Comparison of ENCODE assay signal across 8 cellular contexts in the genomic region with DNA sequence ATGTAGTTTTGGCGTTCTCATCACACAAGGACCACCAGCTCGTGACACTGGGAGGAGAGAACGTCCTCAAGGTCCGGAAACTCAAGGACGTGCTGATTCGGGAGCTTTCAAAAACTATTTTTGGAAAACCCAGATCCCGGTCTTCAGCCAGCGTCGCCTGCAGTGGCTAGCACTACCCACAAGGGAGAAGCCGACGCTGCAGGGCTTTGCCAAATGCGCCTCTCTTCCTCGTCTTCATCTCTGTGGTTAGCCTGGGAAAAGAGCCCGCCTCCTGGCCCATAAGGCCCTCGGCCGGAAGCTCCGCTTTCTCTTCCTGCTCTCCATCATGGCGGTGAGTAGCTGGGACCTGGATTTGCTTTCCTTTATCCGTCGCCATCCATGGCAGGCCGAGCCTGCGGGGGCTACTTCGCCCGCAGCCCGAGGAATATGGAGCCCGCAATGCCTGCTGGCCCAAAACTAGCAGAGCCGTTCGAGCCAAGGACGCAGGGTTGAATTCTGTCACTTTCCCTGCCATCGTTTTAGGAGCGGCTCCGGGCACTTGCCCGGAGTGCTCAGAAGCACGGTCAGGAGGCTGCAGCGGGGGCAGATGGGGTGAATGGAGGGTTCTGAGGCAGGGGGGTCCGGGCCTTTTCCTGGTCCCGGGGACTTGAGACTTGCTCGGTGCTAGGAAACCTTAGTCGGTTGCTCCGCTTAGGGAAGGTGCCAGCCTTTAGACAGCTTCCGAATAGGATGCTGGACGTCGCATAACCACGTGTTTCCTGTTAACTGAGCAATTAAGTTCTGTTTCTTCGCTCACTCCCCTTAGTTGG. TPM values are rescaled to one million over a fixed set of nuclear protein-coding genes. Genes with fewer than 3 reads are reported as not detected.
DNase-seq lines count a peak whose midpoint lies in the region; ATAC-seq and TF ChIP-seq lines count a peak whose summit lies in the region.

RPL11 (plus strand) TSS at position 308 of the 809 bp plus-strand sequence; CDS start at position 326, 18 bp downstream.

- no peak within 1 kb of the TSS for H3K23ac ChIP-seq in trophoblast cell (ENCODE audit: low read length)

- DNase-seq in GM12865 (ENCODE audit: low read depth) (peak; percentile 97), NCI-H1417 (lab: John Stamatoyannopoulos, UW) (peak; percentile 87 to 96 (median 95)), T follicular helper cell (ENCODE audit: low read depth) (peak; percentile 83), adipocyte (ENCODE audit: low read depth) (peak; percentile 98), cardiac muscle cell (ENCODE audit: low read depth in 1 of 2, low spot score in 1 of 2) (peak; percentile 97 to 98), trophoblast cell (peak; percentile 96 to 98), transverse colon (peak; percentile 93)

- intact Hi-C loops in transverse colon (cut with DNase I; ENCODE audit: low total_unique reads) = no loop called here

- in situ Hi-C loops in transverse colon (cut with MboI; ENCODE audit: low pct_ligation_motif_present in 1 of 4, low pct_unique_long_range_greater_than_20kb in 1 of 4, low sequenced_read_pairs in 3 of 4) = loop anchor here in 1 of 4 donors (10.0 kb wide), 1 partner anchor 53 kb away; the partner anchor contains the start of gene ELOA

- peak within 1 kb of the TSS; percentile 91 for H4K91ac ChIP-seq in trophoblast cell (ENCODE audit: low read depth, low read length)

- peak within 1 kb of the TSS; percentile 97 for H3K14ac ChIP-seq in trophoblast cell (ENCODE audit: low read length)

- H3K36me3 ChIP-seq in adipocyte (ENCODE audit: control insufficient read depth, insufficient read depth, low read length, severe bottlenecking) (peaks cover 43% of the 10 kb centered on the region), cardiac muscle cell (peaks cover 38% of the 10 kb centered on the region), trophoblast cell (ENCODE audit: control insufficient read depth in 1 of 2, insufficient read depth in 2 of 2, low read length in 2 of 2) (peaks cover 18 to 36% of the 10 kb centered on the region in 2 experiments), transverse colon (peaks cover 0 to 25% (median 8%) of the 10 kb centered on the region in 4 donors)

- ATAC-seq in HG02759 (IDR thresholded peaks at IDR 0.05; ENCODE audit: unreplicated experiment) = peak; percentile 93

- H3K79me1 ChIP-seq in trophoblast cell (ENCODE audit: low read length) = peaks cover 4% of the 10 kb centered on the region

- H3K27ac ChIP-seq in cardiac muscle cell (peak within 1 kb of the TSS; percentile 87), trophoblast cell (ENCODE audit: low read depth, low read length) (peak within 1 kb of the TSS; percentile 85), transverse colon (peak within 1 kb of the TSS; percentile 84 to 92 (median 88))

- H3K4ac ChIP-seq in trophoblast cell (ENCODE audit: low read depth, low read length) = peak within 1 kb of the TSS; percentile 94

- H2AFZ ChIP-seq in trophoblast cell (ENCODE audit: insufficient read depth, low read length, poor library complexity) = peak within 1 kb of the TSS; percentile 100

- H3K4me3 ChIP-seq in GM12865 (ENCODE audit: low read depth, low read length) = peak within 1 kb of the TSS; percentile 87
- peak within 1 kb of the TSS; percentile 87 for H3K4me3 ChIP-seq in adipocyte (ENCODE audit: low read length)
- peak within 1 kb of the TSS; percentile 91 for H3K4me3 ChIP-seq in cardiac muscle cell
- peak within 1 kb of the TSS; percentile 93 for H3K4me3 ChIP-seq in trophoblast cell (ENCODE audit: low read depth, low read length)
- H3K4me3 ChIP-seq in transverse colon = peak within 1 kb of the TSS; percentile 63 to 94 (median 80)

- H3K27me3 ChIP-seq in adipocyte (replicated peaks; ENCODE audit: control insufficient read depth, insufficient read depth, low read length) = no peaks in the 10 kb centered on the region
- no peaks in the 10 kb centered on the region for H3K27me3 ChIP-seq in cardiac muscle cell
- H3K27me3 ChIP-seq in trophoblast cell (ENCODE audit: insufficient read depth, low read length) = no peaks in the 10 kb centered on the region
- no peaks in the 10 kb centered on the region for H3K27me3 ChIP-seq in transverse colon

- H3K79me2 ChIP-seq in trophoblast cell (ENCODE audit: control insufficient read depth, insufficient read depth, low read length, poor library complexity) = peaks cover 15% of the 10 kb centered on the region

- H3K9me3 ChIP-seq in adipocyte (ENCODE audit: control insufficient read depth, low read length) (no peaks in the 10 kb centered on the region), cardiac muscle cell (ENCODE audit: low read depth) (no peaks in the 10 kb centered on the region), trophoblast cell (ENCODE audit: insufficient read depth, low read depth, low read length) (no peaks in the 10 kb centered on the region), transverse colon (no peaks in the 10 kb centered on the region)

- H2BK5ac ChIP-seq in trophoblast cell (ENCODE audit: low read depth, low read length, poor library complexity) = peak within 1 kb of the TSS; percentile 95

- H4K8ac ChIP-seq in trophoblast cell (ENCODE audit: low read depth, low read length) = peak within 1 kb of the TSS; percentile 99

- WGBS in trophoblast cell (ENCODE audit: extremely low coverage, insufficient coverage, insufficient read length) = no CpG with 5 or more reads among the region's 45 CpGs
- 1% methylated on average over 14 to 43 of the region's 45 CpGs for WGBS in transverse colon (ENCODE audit: low coverage in 1 of 2), 2 donors

- peak within 1 kb of the TSS; percentile 96 for H2AK5ac ChIP-seq in trophoblast cell (ENCODE audit: low read length)

- peaks cover 41% of the 10 kb centered on the region for H3K4me1 ChIP-seq in adipocyte (ENCODE audit: control insufficient read depth, insufficient read depth, low read length)
- peaks cover 19% of the 10 kb centered on the region for H3K4me1 ChIP-seq in cardiac muscle cell (ENCODE audit: low read depth)
- peaks cover 3 to 5% of the 10 kb centered on the region in 2 experiments for H3K4me1 ChIP-seq in trophoblast cell (ENCODE audit: control insufficient read depth in 1 of 2, insufficient read depth in 2 of 2, low read length in 2 of 2)
- H3K4me1 ChIP-seq in transverse colon = peaks cover 11 to 45% (median 27%) of the 10 kb centered on the region in 4 donors

- H3K18ac ChIP-seq in trophoblast cell (ENCODE audit: low read length) = peak within 1 kb of the TSS; percentile 97

- H3K9ac ChIP-seq in adipocyte (ENCODE audit: low read length) (peak within 1 kb of the TSS; percentile 93), trophoblast cell (ENCODE audit: low read length) (peak within 1 kb of the TSS; percentile 90)

- peak within 1 kb of the TSS; percentile 84 for H4K12ac ChIP-seq in trophoblast cell (ENCODE audit: low read depth, low read length)

- peak; percentile 93 for TF ChIP-seq POLR2A in transverse colon (IDR thresholded peaks at IDR 0.05)

- H2BK12ac ChIP-seq in trophoblast cell (ENCODE audit: low read length) = peak within 1 kb of the TSS; percentile 22

- TF ChIP-seq CTCF in GM12865 (IDR thresholded peaks at IDR 0.05; ENCODE audit: insufficient read depth, low read depth, low read length, missing control alignments) = peak; percentile 79
- peak; percentile 74 for TF ChIP-seq CTCF in cardiac muscle cell (IDR thresholded peaks at IDR 0.05; ENCODE audit: low read depth, low read length)
- TF ChIP-seq CTCF in transverse colon (IDR thresholded peaks at IDR 0.05) = peak; percentile 82 to 96 (median 85)

- no peak for TF ChIP-seq EP300 in transverse colon (IDR thresholded peaks at IDR 0.05; ENCODE audit: low read depth)

- H3K4me2 ChIP-seq in trophoblast cell (ENCODE audit: low read length) = peak within 1 kb of the TSS; percentile 68

- peak within 1 kb of the TSS; percentile 67 for H2BK120ac ChIP-seq in trophoblast cell (ENCODE audit: insufficient read depth, low read length, poor library complexity)

RNA-seq across cellular contexts. Expression of gene RPL11, which starts in this region (rescaled TPM):
- total RNA-seq in cardiac muscle cell = 1,294 and 1,627 TPM in 2 replicates
- polyA plus RNA-seq in cardiac muscle cell = 590 and 630 TPM in 2 replicates
- polyA plus RNA-seq in trophoblast cell (2013) = 1,687 and 1,801 TPM in 2 replicates
- 100 to 1,000 TPM; 382 to 822 (median 494) TPM for total RNA-seq in transverse colon

Comparison
In these comparisons a context has a peak if more than half of its experiments do, and no peak if none do; other contexts are left out.
1. Peak in every context shown above with its lines: DNase-seq, ATAC-seq, H3K4me3 ChIP-seq and H3K27ac ChIP-seq.